Comparison of ENCODE assay signal across 1 cellular context in genomic region chr5:112976432-112977309, GRCh38.
TF ChIP-seq lines count a peak whose summit lies in the region.

TSS of gene DCP2 (plus strand) at chr5:112976798. CDS start at chr5:112976934, 136 bp downstream.

TF ChIP-seq in HepG2, 621 proteins besides CTCF, POLR2A, EP300 and RAD21 (continued from another document and continues in another):
- no peak for TF ChIP-seq HBP1 (CRISPR knock-in tag; IDR thresholded peaks at IDR 0.05; ENCODE audit: low read depth)
- TF ChIP-seq JARID2 (CRISPR knock-in tag; IDR thresholded peaks at IDR 0.05; ENCODE audit: insufficient replicate concordance) = no peak
- TF ChIP-seq ZFYVE20 (CRISPR knock-in tag; IDR thresholded peaks at IDR 0.05; ENCODE audit: borderline replicate concordance, low read depth) = 0 out of 2 replicates have a peak, but pooled peaks have one; percentile 59
- TF ChIP-seq MEF2D (CRISPR knock-in tag; IDR thresholded peaks at IDR 0.05) = no peak
- peak; percentile 90 for TF ChIP-seq ZNF709 (CRISPR knock-in tag; IDR thresholded peaks at IDR 0.05)
- 0 out of 2 replicates have a peak, but pooled peaks have one; percentile 52 for TF ChIP-seq ZNF672 (CRISPR knock-in tag; IDR thresholded peaks at IDR 0.05)
- no peak for TF ChIP-seq ZBTB10 (CRISPR knock-in tag; IDR thresholded peaks at IDR 0.05; ENCODE audit: borderline replicate concordance)
- TF ChIP-seq KDM3A (CRISPR knock-in tag; IDR thresholded peaks at IDR 0.05; ENCODE audit: low read depth) = peak; percentile 67; the same call in 1 of the 2 replicates
- TF ChIP-seq FOXA1 (IDR thresholded peaks at IDR 0.05) = no peak
- TF ChIP-seq FOXA1 (CRISPR knock-in tag; IDR thresholded peaks at IDR 0.05) = no peak
- TF ChIP-seq AKAP8 (CRISPR knock-in tag; IDR thresholded peaks at IDR 0.05) = no peak
- TF ChIP-seq ZBTB34 (CRISPR knock-in tag; IDR thresholded peaks at IDR 0.05) = no peak
- TF ChIP-seq TCF7L2 (IDR thresholded peaks at IDR 0.05; ENCODE audit: low read depth, low read length) = no peak
- TF ChIP-seq ZNF703 (CRISPR knock-in tag; IDR thresholded peaks at IDR 0.05; ENCODE audit: borderline replicate concordance) = no peak
- no peak for TF ChIP-seq ZFP36L2 (CRISPR knock-in tag; IDR thresholded peaks at IDR 0.05)
- TF ChIP-seq ZFP36 (IDR thresholded peaks at IDR 0.05; ENCODE audit: borderline replicate concordance, low read depth, low read length, partially characterized antibody) = no peak
- TF ChIP-seq RBAK (CRISPR knock-in tag; IDR thresholded peaks at IDR 0.05) = no peak
- TF ChIP-seq CHD4 (IDR thresholded peaks at IDR 0.05; ENCODE audit: borderline replicate concordance, low read length) = no peak
- no peak; the same call in none of the 2 replicates for TF ChIP-seq ZNF878 (CRISPR knock-in tag; IDR thresholded peaks at IDR 0.05)
- peak; percentile 70 for TF ChIP-seq ERF (CRISPR knock-in tag; IDR thresholded peaks at IDR 0.05)
- TF ChIP-seq ZNF33B (CRISPR knock-in tag; IDR thresholded peaks at IDR 0.05) = no peak
- no peak for TF ChIP-seq ZNF432 (CRISPR knock-in tag; IDR thresholded peaks at IDR 0.05; ENCODE audit: borderline replicate concordance)
- TF ChIP-seq ATF4 (CRISPR knock-in tag; IDR thresholded peaks at IDR 0.05) = no peak; a peak in 1 of 4 replicates
- peak; percentile 82; the same call in 1 of the 2 replicates for TF ChIP-seq ZNF800 (CRISPR knock-in tag; IDR thresholded peaks at IDR 0.05)
- no peak for TF ChIP-seq SMAD9 (CRISPR knock-in tag; IDR thresholded peaks at IDR 0.05)
- peak; percentile 69; the same call in 1 of the 2 replicates for TF ChIP-seq MXD4 (CRISPR knock-in tag; IDR thresholded peaks at IDR 0.05)
- TF ChIP-seq DNMT3B (CRISPR knock-in tag; conservative IDR thresholded peaks at IDR 0.05) = no peak
- TF ChIP-seq ZNF616 (CRISPR knock-in tag; IDR thresholded peaks at IDR 0.05; ENCODE audit: low read depth) = no peak
- TF ChIP-seq SATB2 (CRISPR knock-in tag; IDR thresholded peaks at IDR 0.05) = no peak; the same call in 1 of the 2 replicates
- TF ChIP-seq ZSCAN9 (CRISPR knock-in tag; IDR thresholded peaks at IDR 0.05; ENCODE audit: borderline replicate concordance) = peak; percentile 77; the same call in 1 of the 2 replicates
- peak; percentile 94 for TF ChIP-seq RFX5 (IDR thresholded peaks at IDR 0.05; ENCODE audit: low read depth, low read length)
- no peak for TF ChIP-seq GLMP (CRISPR knock-in tag; IDR thresholded peaks at IDR 0.05; ENCODE audit: borderline replicate concordance)
- TF ChIP-seq ZNF639 (CRISPR knock-in tag; conservative IDR thresholded peaks at IDR 0.05) = no peak
- no peak; the same call in 1 of the 2 replicates for TF ChIP-seq ZSCAN31 (CRISPR knock-in tag; IDR thresholded peaks at IDR 0.05; ENCODE audit: low read depth)
- no peak for TF ChIP-seq RCOR2 (CRISPR knock-in tag; IDR thresholded peaks at IDR 0.05)
- no peak for TF ChIP-seq LCORL (IDR thresholded peaks at IDR 0.05)
- no peak for TF ChIP-seq LCORL (CRISPR knock-in tag; IDR thresholded peaks at IDR 0.05)
- peak; percentile 98 for TF ChIP-seq RFXAP (CRISPR knock-in tag; IDR thresholded peaks at IDR 0.05; ENCODE audit: borderline replicate concordance)
- no peak for TF ChIP-seq CEBPB (IDR thresholded peaks at IDR 0.05; ENCODE audit: borderline replicate concordance, low read depth, low read length)
- peak; percentile 74 for TF ChIP-seq GATAD2A (CRISPR knock-in tag; IDR thresholded peaks at IDR 0.05)
- TF ChIP-seq KDM5A (IDR thresholded peaks at IDR 0.05; ENCODE audit: borderline replicate concordance, low read length) = peak; percentile 75
- TF ChIP-seq ATF2 (CRISPR knock-in tag; IDR thresholded peaks at IDR 0.05) = no peak
- TF ChIP-seq ONECUT2 (CRISPR knock-in tag; IDR thresholded peaks at IDR 0.05) = no peak
- peak; percentile 40 for TF ChIP-seq ZNF770 (CRISPR knock-in tag; IDR thresholded peaks at IDR 0.05)
- TF ChIP-seq ZNF329 (CRISPR knock-in tag; IDR thresholded peaks at IDR 0.05; ENCODE audit: low read depth) = no peak
- TF ChIP-seq THAP9 (CRISPR knock-in tag; IDR thresholded peaks at IDR 0.05; ENCODE audit: borderline replicate concordance) = peak; percentile 69; the same call in 1 of the 2 replicates
- TF ChIP-seq POLR2AphosphoS2 (IDR thresholded peaks at IDR 0.05; ENCODE audit: low read depth, low read length) = no peak
- TF ChIP-seq ZNF570 (CRISPR knock-in tag; IDR thresholded peaks at IDR 0.05; ENCODE audit: borderline replicate concordance) = no peak
